8 cellular contexts compared by ENCODE assay signal in genomic region chr22:37199103-37199838, GRCh38. TPM values are rescaled to one million over a fixed set of nuclear protein-coding genes. Genes with fewer than 3 reads are reported as not detected.
A peak's percentile ranks its signal among the peaks of the same experiment; 100 is the strongest.
DNase-seq lines count a peak whose midpoint lies in the region; ATAC-seq and TF ChIP-seq lines count a peak whose summit lies in the region.

No MANE protein-coding gene starts in this region.

- H3K4me3 Mint-ChIP-seq in CD14-positive monocyte, result peak overlapping the region; percentile 79 to 82

- peak; percentile 82 to 84 for TF ChIP-seq RAD21 in liver (IDR thresholded peaks at IDR 0.05)

- no peaks in the 10 kb centered on the region for H3K9me3 ChIP-seq in liver (ENCODE audit: control insufficient read depth in 4 of 4, low read length in 3 of 4)

- H3K27ac ChIP-seq in liver (ENCODE audit: low read depth in 1 of 2, low read length in 2 of 2), result peak overlapping the region; percentile 96

- TF ChIP-seq CTCF in CD14-positive monocyte (IDR thresholded peaks at IDR 0.05) (peak; percentile 78), liver (IDR thresholded peaks at IDR 0.05; ENCODE audit: low read depth, low read length, missing input control) (peak; percentile 91)

- H3K27ac Mint-ChIP-seq in CD14-positive monocyte, result peak overlapping the region; percentile 78 to 93 (median 90)

- peaks cover 26 to 50% (median 42%) of the 10 kb centered on the region in 4 donors for H3K4me1 ChIP-seq in liver (ENCODE audit: control insufficient read depth in 4 of 4, insufficient read depth in 4 of 4, low read length in 3 of 4)

- H3K36me3 ChIP-seq in liver (ENCODE audit: control insufficient read depth in 4 of 4, insufficient read depth in 3 of 4, low read depth in 1 of 4, low read length in 3 of 4), result no peaks in the 10 kb centered on the region

- WGBS in liver, result under 1% methylated on average over 62 of the region's 62 CpGs

- peak overlapping the region; percentile 72 to 100 for H3K9ac ChIP-seq in liver (ENCODE audit: low read depth in 1 of 2, low read length in 2 of 2)

- peaks cover 13% of the 10 kb centered on the region for H3K4me1 Mint-ChIP-seq in CD14-positive monocyte

- intact Hi-C loops in CD14-positive monocyte (cut with micrococcal nuclease), result loop anchor here (2.0 to 5.0 kb wide), 3 partner anchors 32 to 122 kb away; no protein-coding TSS in a partner anchor

- peaks cover 0 to 4% (median 1%) of the 10 kb centered on the region in 3 donors for H3K27me3 Mint-ChIP-seq in CD14-positive monocyte (ENCODE audit: low read depth in 3 of 3)

- peak; percentile 97 for DNase-seq in CD14-positive monocyte (ENCODE audit: low spot score)
- DNase-seq in NCI-H748 (lab: John Stamatoyannopoulos, UW; ENCODE audit: unreplicated experiment), result peak; percentile 95
- DNase-seq in activated CD4-positive, alpha-beta T cell treated with anti-CD3 and anti-CD28 coated beads, Interleukin-2, amount 50 U/mL, for 4 hours, result peak; percentile 98 to 99
- DNase-seq in dermis microvascular lymphatic vessel endothelial cell (ENCODE audit: low read depth in 2 of 2), result peak; percentile 96 to 98
- DNase-seq in stimulated activated CD4-positive, alpha-beta T cell treated with anti-CD3 and anti-CD28 coated beads, Interleukin-4, amount 100 ng/mL, for 24 hours, result peak; percentile 99

- no peaks in the 10 kb centered on the region for H3K9me3 Mint-ChIP-seq in CD14-positive monocyte

- peak; percentile 90 for ATAC-seq in GM19372 (IDR thresholded peaks at IDR 0.05; ENCODE audit: low read depth, unreplicated experiment)
- ATAC-seq in HG03558 (IDR thresholded peaks at IDR 0.05; ENCODE audit: extremely low read depth, unreplicated experiment), result peak; percentile 67

- no peaks in the 10 kb centered on the region for H3K27me3 ChIP-seq in liver (ENCODE audit: control insufficient read depth in 4 of 4, insufficient read depth in 4 of 4, low read length in 3 of 4)

- H3K4me3 ChIP-seq in liver (ENCODE audit: low read depth in 1 of 3, low read length in 3 of 3), result peak overlapping the region; percentile 59 to 85 (median 79)

- no peaks in the 10 kb centered on the region for H3K36me3 Mint-ChIP-seq in CD14-positive monocyte

TF ChIP-seq in liver, 16 proteins besides CTCF, POLR2A, EP300 and RAD21:
- TF ChIP-seq, protein P1, sequence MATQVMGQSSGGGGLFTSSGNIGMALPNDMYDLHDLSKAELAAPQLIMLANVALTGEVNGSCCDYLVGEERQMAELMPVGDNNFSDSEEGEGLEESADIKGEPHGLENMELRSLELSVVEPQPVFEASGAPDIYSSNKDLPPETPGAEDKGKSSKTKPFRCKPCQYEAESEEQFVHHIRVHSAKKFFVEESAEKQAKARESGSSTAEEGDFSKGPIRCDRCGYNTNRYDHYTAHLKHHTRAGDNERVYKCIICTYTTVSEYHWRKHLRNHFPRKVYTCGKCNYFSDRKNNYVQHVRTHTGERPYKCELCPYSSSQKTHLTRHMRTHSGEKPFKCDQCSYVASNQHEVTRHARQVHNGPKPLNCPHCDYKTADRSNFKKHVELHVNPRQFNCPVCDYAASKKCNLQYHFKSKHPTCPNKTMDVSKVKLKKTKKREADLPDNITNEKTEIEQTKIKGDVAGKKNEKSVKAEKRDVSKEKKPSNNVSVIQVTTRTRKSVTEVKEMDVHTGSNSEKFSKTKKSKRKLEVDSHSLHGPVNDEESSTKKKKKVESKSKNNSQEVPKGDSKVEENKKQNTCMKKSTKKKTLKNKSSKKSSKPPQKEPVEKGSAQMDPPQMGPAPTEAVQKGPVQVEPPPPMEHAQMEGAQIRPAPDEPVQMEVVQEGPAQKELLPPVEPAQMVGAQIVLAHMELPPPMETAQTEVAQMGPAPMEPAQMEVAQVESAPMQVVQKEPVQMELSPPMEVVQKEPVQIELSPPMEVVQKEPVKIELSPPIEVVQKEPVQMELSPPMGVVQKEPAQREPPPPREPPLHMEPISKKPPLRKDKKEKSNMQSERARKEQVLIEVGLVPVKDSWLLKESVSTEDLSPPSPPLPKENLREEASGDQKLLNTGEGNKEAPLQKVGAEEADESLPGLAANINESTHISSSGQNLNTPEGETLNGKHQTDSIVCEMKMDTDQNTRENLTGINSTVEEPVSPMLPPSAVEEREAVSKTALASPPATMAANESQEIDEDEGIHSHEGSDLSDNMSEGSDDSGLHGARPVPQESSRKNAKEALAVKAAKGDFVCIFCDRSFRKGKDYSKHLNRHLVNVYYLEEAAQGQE (IDR thresholded peaks at IDR 0.05), result peak; percentile 35
- TF ChIP-seq, protein P2, sequence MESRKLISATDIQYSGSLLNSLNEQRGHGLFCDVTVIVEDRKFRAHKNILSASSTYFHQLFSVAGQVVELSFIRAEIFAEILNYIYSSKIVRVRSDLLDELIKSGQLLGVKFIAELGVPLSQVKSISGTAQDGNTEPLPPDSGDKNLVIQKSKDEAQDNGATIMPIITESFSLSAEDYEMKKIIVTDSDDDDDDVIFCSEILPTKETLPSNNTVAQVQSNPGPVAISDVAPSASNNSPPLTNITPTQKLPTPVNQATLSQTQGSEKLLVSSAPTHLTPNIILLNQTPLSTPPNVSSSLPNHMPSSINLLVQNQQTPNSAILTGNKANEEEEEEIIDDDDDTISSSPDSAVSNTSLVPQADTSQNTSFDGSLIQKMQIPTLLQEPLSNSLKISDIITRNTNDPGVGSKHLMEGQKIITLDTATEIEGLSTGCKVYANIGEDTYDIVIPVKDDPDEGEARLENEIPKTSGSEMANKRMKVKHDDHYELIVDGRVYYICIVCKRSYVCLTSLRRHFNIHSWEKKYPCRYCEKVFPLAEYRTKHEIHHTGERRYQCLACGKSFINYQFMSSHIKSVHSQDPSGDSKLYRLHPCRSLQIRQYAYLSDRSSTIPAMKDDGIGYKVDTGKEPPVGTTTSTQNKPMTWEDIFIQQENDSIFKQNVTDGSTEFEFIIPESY (IDR thresholded peaks at IDR 0.05), result no peak
- TF ChIP-seq YY1 (IDR thresholded peaks at IDR 0.05) (peak; percentile 52), TAF1 (conservative IDR thresholded peaks at IDR 0.05) (no peak), RXRA (IDR thresholded peaks at IDR 0.05) (peak in 1 of 2 donors; percentile 16), GABPA (IDR thresholded peaks at IDR 0.05 in 1 of 2, conservative IDR thresholded peaks at IDR 0.05 in 1 of 2) (peak in 1 of 2 donors; percentile 92), FOXA2 (IDR thresholded peaks at IDR 0.05) (no peak), SP1 (IDR thresholded peaks at IDR 0.05) (peak; percentile 58), HNF4G (IDR thresholded peaks at IDR 0.05) (peak; percentile 84), HNF4A (conservative IDR thresholded peaks at IDR 0.05) (no peak)
- TF ChIP-seq, protein P3, sequence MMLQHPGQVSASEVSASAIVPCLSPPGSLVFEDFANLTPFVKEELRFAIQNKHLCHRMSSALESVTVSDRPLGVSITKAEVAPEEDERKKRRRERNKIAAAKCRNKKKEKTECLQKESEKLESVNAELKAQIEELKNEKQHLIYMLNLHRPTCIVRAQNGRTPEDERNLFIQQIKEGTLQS (IDR thresholded peaks at IDR 0.05), result no peak

RNA-seq across cellular contexts. Expression of gene C1QTNF6, which starts 11.2 kb away (rescaled TPM):
- polyA plus RNA-seq in CD14-positive monocyte, result under 1 TPM; 0.14 to 0.24 TPM
- total RNA-seq in dermis microvascular lymphatic vessel endothelial cell, result 5.0 and 6.6 TPM in 2 replicates
- 1 to 10 TPM; 3.7 to 4.2 TPM for total RNA-seq in liver
- polyA plus RNA-seq in liver, result 1 to 10 TPM; 3.1 to 4.5 TPM

RNA-seq across cellular contexts. Expression of gene SSTR3, which starts 13.0 kb away (rescaled TPM):
- polyA plus RNA-seq in CD14-positive monocyte (not detected), liver (not detected)
- total RNA-seq in dermis microvascular lymphatic vessel endothelial cell (not detected in 2 replicates), liver (under 1 TPM in 1 of 2 donors, not detected in 1; 0.19 TPM)

RNA-seq across cellular contexts. Expression of gene RAC2, which starts 44.8 kb away (rescaled TPM):
- polyA plus RNA-seq in CD14-positive monocyte, result 100 to 1,000 TPM; 360 to 529 TPM
- 11.8 and 12.8 TPM in 2 replicates for total RNA-seq in dermis microvascular lymphatic vessel endothelial cell
- 10 to 100 TPM in 1 of 2 donors, 1 to 10 TPM in 1; 4.0 to 15.0 TPM for total RNA-seq in liver
- polyA plus RNA-seq in liver, result 1 to 10 TPM; 6.1 to 8.7 TPM

RNA-seq across cellular contexts. Expression of gene IL2RB, which starts 49.6 kb away (rescaled TPM):
- 1 to 10 TPM in 1 of 2 donors, under 1 TPM in 1; 0.60 to 1.7 TPM for polyA plus RNA-seq in CD14-positive monocyte
- total RNA-seq in dermis microvascular lymphatic vessel endothelial cell, result not detected in 2 replicates
- 1 to 10 TPM; 1.1 to 1.8 TPM for total RNA-seq in liver
- polyA plus RNA-seq in liver, result 1 to 10 TPM; 1.3 TPM

Comparison
In these comparisons a context has a peak if more than half of its experiments do, and no peak if none do; other contexts are left out.
1. Peak in every context shown above with its lines: DNase-seq, ATAC-seq, H3K4me3 ChIP-seq and H3K27ac ChIP-seq.